ENCODE assay signal across 1 cellular context in the genomic region with DNA sequence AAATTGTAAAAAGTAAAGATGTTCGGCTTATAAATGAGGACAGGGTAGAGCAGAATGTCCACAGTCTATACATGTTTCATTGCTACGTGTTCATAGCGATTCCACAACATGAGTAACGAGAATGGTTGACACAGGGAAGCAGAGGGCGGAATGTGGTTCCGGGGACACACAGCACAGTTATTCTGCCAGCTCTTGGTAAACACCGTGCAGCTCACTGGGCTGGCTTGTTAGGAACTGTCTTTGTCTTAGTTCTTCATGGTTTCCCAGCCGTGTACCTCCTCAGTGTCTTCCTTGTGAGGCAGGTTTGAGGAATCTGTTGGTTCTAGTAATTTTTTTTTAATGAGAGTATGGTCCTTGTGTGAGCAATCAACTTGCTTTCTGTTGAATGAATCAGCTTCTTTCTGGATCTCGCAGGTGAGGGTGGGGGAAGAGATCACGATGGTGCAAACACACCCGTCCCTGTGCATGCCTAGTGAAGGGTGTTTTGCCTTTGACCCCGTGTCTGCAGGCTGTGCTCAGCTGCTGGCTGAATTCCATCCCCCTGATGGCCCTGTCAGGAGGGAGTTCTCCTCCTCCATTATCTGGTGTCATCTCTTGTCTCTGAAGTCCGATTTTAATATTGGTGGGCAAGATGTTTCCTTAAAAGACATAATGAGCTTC.
TF ChIP-seq lines count a peak whose summit lies in the region.

No MANE protein-coding gene starts in this region.

TF ChIP-seq in WTC11, 78 proteins besides CTCF, POLR2A, EP300 and RAD21 (continued from another document):
- TF ChIP-seq, protein P1, sequence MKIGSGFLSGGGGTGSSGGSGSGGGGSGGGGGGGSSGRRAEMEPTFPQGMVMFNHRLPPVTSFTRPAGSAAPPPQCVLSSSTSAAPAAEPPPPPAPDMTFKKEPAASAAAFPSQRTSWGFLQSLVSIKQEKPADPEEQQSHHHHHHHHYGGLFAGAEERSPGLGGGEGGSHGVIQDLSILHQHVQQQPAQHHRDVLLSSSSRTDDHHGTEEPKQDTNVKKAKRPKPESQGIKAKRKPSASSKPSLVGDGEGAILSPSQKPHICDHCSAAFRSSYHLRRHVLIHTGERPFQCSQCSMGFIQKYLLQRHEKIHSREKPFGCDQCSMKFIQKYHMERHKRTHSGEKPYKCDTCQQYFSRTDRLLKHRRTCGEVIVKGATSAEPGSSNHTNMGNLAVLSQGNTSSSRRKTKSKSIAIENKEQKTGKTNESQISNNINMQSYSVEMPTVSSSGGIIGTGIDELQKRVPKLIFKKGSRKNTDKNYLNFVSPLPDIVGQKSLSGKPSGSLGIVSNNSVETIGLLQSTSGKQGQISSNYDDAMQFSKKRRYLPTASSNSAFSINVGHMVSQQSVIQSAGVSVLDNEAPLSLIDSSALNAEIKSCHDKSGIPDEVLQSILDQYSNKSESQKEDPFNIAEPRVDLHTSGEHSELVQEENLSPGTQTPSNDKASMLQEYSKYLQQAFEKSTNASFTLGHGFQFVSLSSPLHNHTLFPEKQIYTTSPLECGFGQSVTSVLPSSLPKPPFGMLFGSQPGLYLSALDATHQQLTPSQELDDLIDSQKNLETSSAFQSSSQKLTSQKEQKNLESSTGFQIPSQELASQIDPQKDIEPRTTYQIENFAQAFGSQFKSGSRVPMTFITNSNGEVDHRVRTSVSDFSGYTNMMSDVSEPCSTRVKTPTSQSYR (CRISPR knock-in tag; IDR thresholded peaks at IDR 0.05): no peak
- TF ChIP-seq, protein P2, sequence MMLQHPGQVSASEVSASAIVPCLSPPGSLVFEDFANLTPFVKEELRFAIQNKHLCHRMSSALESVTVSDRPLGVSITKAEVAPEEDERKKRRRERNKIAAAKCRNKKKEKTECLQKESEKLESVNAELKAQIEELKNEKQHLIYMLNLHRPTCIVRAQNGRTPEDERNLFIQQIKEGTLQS (CRISPR knock-in tag; conservative IDR thresholded peaks at IDR 0.05): no peak
- TF ChIP-seq JUN (CRISPR knock-in tag; IDR thresholded peaks at IDR 0.05) (no peak), NFYB (CRISPR knock-in tag; conservative IDR thresholded peaks at IDR 0.05; ENCODE audit: low read depth) (no peak), ETV6 (CRISPR knock-in tag; IDR thresholded peaks at IDR 0.05) (no peak), TCF7 (CRISPR knock-in tag; IDR thresholded peaks at IDR 0.05; ENCODE audit: low read depth) (no peak)
- TF ChIP-seq, protein P3, sequence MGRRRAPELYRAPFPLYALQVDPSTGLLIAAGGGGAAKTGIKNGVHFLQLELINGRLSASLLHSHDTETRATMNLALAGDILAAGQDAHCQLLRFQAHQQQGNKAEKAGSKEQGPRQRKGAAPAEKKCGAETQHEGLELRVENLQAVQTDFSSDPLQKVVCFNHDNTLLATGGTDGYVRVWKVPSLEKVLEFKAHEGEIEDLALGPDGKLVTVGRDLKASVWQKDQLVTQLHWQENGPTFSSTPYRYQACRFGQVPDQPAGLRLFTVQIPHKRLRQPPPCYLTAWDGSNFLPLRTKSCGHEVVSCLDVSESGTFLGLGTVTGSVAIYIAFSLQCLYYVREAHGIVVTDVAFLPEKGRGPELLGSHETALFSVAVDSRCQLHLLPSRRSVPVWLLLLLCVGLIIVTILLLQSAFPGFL (CRISPR knock-in tag; IDR thresholded peaks at IDR 0.05; ENCODE audit: borderline replicate concordance): no peak
- TF ChIP-seq, protein P4, sequence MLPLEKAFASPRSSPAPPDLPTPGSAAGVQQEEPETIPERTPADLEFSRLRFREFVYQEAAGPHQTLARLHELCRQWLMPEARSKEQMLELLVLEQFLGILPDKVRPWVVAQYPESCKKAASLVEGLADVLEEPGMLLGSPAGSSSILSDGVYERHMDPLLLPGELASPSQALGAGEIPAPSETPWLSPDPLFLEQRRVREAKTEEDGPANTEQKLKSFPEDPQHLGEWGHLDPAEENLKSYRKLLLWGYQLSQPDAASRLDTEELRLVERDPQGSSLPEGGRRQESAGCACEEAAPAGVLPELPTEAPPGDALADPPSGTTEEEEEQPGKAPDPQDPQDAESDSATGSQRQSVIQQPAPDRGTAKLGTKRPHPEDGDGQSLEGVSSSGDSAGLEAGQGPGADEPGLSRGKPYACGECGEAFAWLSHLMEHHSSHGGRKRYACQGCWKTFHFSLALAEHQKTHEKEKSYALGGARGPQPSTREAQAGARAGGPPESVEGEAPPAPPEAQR (CRISPR knock-in tag; IDR thresholded peaks at IDR 0.05): no peak
- TF ChIP-seq, protein P5, sequence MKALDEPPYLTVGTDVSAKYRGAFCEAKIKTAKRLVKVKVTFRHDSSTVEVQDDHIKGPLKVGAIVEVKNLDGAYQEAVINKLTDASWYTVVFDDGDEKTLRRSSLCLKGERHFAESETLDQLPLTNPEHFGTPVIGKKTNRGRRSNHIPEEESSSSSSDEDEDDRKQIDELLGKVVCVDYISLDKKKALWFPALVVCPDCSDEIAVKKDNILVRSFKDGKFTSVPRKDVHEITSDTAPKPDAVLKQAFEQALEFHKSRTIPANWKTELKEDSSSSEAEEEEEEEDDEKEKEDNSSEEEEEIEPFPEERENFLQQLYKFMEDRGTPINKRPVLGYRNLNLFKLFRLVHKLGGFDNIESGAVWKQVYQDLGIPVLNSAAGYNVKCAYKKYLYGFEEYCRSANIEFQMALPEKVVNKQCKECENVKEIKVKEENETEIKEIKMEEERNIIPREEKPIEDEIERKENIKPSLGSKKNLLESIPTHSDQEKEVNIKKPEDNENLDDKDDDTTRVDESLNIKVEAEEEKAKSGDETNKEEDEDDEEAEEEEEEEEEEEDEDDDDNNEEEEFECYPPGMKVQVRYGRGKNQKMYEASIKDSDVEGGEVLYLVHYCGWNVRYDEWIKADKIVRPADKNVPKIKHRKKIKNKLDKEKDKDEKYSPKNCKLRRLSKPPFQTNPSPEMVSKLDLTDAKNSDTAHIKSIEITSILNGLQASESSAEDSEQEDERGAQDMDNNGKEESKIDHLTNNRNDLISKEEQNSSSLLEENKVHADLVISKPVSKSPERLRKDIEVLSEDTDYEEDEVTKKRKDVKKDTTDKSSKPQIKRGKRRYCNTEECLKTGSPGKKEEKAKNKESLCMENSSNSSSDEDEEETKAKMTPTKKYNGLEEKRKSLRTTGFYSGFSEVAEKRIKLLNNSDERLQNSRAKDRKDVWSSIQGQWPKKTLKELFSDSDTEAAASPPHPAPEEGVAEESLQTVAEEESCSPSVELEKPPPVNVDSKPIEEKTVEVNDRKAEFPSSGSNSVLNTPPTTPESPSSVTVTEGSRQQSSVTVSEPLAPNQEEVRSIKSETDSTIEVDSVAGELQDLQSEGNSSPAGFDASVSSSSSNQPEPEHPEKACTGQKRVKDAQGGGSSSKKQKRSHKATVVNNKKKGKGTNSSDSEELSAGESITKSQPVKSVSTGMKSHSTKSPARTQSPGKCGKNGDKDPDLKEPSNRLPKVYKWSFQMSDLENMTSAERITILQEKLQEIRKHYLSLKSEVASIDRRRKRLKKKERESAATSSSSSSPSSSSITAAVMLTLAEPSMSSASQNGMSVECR (CRISPR knock-in tag; IDR thresholded peaks at IDR 0.05; ENCODE audit: borderline replicate concordance): no peak
- TF ChIP-seq, protein P6, sequence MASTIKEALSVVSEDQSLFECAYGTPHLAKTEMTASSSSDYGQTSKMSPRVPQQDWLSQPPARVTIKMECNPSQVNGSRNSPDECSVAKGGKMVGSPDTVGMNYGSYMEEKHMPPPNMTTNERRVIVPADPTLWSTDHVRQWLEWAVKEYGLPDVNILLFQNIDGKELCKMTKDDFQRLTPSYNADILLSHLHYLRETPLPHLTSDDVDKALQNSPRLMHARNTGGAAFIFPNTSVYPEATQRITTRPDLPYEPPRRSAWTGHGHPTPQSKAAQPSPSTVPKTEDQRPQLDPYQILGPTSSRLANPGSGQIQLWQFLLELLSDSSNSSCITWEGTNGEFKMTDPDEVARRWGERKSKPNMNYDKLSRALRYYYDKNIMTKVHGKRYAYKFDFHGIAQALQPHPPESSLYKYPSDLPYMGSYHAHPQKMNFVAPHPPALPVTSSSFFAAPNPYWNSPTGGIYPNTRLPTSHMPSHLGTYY (CRISPR knock-in tag; IDR thresholded peaks at IDR 0.05): no peak
- TF ChIP-seq, protein P7, sequence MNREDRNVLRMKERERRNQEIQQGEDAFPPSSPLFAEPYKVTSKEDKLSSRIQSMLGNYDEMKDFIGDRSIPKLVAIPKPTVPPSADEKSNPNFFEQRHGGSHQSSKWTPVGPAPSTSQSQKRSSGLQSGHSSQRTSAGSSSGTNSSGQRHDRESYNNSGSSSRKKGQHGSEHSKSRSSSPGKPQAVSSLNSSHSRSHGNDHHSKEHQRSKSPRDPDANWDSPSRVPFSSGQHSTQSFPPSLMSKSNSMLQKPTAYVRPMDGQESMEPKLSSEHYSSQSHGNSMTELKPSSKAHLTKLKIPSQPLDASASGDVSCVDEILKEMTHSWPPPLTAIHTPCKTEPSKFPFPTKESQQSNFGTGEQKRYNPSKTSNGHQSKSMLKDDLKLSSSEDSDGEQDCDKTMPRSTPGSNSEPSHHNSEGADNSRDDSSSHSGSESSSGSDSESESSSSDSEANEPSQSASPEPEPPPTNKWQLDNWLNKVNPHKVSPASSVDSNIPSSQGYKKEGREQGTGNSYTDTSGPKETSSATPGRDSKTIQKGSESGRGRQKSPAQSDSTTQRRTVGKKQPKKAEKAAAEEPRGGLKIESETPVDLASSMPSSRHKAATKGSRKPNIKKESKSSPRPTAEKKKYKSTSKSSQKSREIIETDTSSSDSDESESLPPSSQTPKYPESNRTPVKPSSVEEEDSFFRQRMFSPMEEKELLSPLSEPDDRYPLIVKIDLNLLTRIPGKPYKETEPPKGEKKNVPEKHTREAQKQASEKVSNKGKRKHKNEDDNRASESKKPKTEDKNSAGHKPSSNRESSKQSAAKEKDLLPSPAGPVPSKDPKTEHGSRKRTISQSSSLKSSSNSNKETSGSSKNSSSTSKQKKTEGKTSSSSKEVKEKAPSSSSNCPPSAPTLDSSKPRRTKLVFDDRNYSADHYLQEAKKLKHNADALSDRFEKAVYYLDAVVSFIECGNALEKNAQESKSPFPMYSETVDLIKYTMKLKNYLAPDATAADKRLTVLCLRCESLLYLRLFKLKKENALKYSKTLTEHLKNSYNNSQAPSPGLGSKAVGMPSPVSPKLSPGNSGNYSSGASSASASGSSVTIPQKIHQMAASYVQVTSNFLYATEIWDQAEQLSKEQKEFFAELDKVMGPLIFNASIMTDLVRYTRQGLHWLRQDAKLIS (CRISPR knock-in tag; IDR thresholded peaks at IDR 0.05; ENCODE audit: borderline replicate concordance): no peak
